11 cellular contexts compared by ENCODE assay signal in the genomic region with DNA sequence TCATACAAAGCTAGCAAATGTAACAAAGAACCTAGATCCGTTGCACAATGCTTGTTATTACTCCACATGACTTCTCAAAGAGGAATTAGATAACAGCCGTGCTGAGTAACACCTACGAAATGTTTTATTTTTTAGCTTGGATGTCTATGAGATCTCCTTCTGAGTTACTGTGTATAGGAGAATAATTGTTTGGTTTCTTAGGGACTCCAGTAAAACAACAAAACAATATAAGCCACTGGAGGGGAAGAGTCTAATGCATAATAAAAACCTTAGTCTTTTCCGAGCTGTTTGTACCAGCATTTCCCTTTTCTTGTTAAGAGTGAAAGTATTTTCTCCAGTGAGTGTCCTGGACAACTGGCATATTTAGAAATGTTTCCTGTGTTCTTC. TPM values are rescaled to one million over a fixed set of nuclear protein-coding genes. Genes with fewer than 3 reads are reported as not detected.
A peak's percentile ranks its signal among the peaks of the same experiment; 100 is the strongest.
DNase-seq lines count a peak whose midpoint lies in the region; ATAC-seq and TF ChIP-seq lines count a peak whose summit lies in the region.
"Had no signal": no experiment of that assay in that cellular context is flagged by ENCODE, and none has a peak within 500 bp of the region (broad histone marks: within the 10 kb centered on the region; RNA-seq: fewer than 3 reads in every experiment).

No MANE protein-coding gene starts in this region.

- H3K36me3 ChIP-seq in fibroblast of lung (ENCODE audit: control insufficient read depth, insufficient read depth, low read length), result peaks cover 3% of the 10 kb centered on the region
- H3K36me3 ChIP-seq in rectal smooth muscle tissue (ENCODE audit: control insufficient read depth, insufficient read depth, low read length), result peaks cover 14% of the 10 kb centered on the region
- H3K36me3 ChIP-seq: pancreas had no signal

- H3K79me2 ChIP-seq in fibroblast of lung (ENCODE audit: control insufficient read depth, insufficient read depth, low read length), result no peaks in the 10 kb centered on the region

- H4K20me1 ChIP-seq in fibroblast of lung (ENCODE audit: control insufficient read depth, extremely low read depth, insufficient read depth, low read length), result no peaks in the 10 kb centered on the region

- no peak for ATAC-seq in HG03025 (IDR thresholded peaks at IDR 0.05; ENCODE audit: low FRiP score, unreplicated experiment)
- ATAC-seq in GM21381 (IDR thresholded peaks at IDR 0.05; ENCODE audit: unreplicated experiment), result no peak
- no peak for ATAC-seq in HG03139 (IDR thresholded peaks at IDR 0.05; ENCODE audit: unreplicated experiment)
- ATAC-seq: activated CD4-positive, CD25-positive, alpha-beta regulatory T cell treated with anti-CD3 and anti-CD28 coated beads, Interleukin-2, amount 50 U/mL, for 24 hours had no signal

- H2AFZ ChIP-seq in fibroblast of lung (ENCODE audit: low read length), result no peak overlapping the region

- H3K27me3 ChIP-seq in fibroblast of lung (ENCODE audit: control insufficient read depth, insufficient read depth, low read length) (no peaks in the 10 kb centered on the region), rectal smooth muscle tissue (ENCODE audit: control insufficient read depth, insufficient read depth, low read length) (no peaks in the 10 kb centered on the region)
- H3K27me3 ChIP-seq: pancreas had no signal

- H3K27ac ChIP-seq in fibroblast of lung (ENCODE audit: insufficient read depth, low read length) (peak overlapping the region; percentile 34), rectal smooth muscle tissue (ENCODE audit: low read depth, low read length) (peak overlapping the region; percentile 39)

- DNase-seq in GM03348 (ENCODE audit: low spot score), result peak; percentile 51
- peak; percentile 46 for DNase-seq in SKM-1 (lab: John Stamatoyannopoulos, UW; ENCODE audit: unreplicated experiment)
- peak; percentile 61 to 82 for DNase-seq in fibroblast of lung (ENCODE audit: low read depth in 2 of 2)
- DNase-seq in foreskin melanocyte, result no peak
- DNase-seq: pancreas; stimulated activated CD8-positive, alpha-beta memory T cell treated with anti-CD3 and anti-CD28 coated beads, Interleukin-4, amount 100 ng/mL, for 48 hours had no signal

- H3K9ac ChIP-seq in fibroblast of lung (ENCODE audit: insufficient read depth, low read length), result no peak overlapping the region
- no peak overlapping the region for H3K9ac ChIP-seq in rectal smooth muscle tissue (ENCODE audit: low read length)

- H3K9me3 ChIP-seq in fibroblast of lung (ENCODE audit: control insufficient read depth, insufficient read depth, low read depth, low read length), result no peaks in the 10 kb centered on the region
- H3K9me3 ChIP-seq: pancreas had no signal

- H3K4me3 ChIP-seq in fibroblast of lung (replicated peaks in 1 of 4; ENCODE audit: control extremely low read depth in 1 of 4, insufficient read depth in 1 of 4, low read depth in 3 of 4, low read length in 4 of 4) (no peak overlapping the region), rectal smooth muscle tissue (ENCODE audit: low read length) (no peak overlapping the region)
- H3K4me3 ChIP-seq: pancreas had no signal

- H3K4me1 ChIP-seq in fibroblast of lung (ENCODE audit: control insufficient read depth, extremely low read depth, insufficient read depth, low read length) (peaks cover 11% of the 10 kb centered on the region), rectal smooth muscle tissue (ENCODE audit: control insufficient read depth, insufficient read depth, low read length) (no peaks in the 10 kb centered on the region)
- H3K4me1 ChIP-seq: pancreas had no signal

- no peak for TF ChIP-seq CTCF in fibroblast of lung (conservative IDR thresholded peaks at IDR 0.05 in 1 of 2, IDR thresholded peaks at IDR 0.05 in 1 of 2; ENCODE audit: low read depth in 1 of 2, low read length in 2 of 2)

- peak overlapping the region; percentile 7 for H3K4me2 ChIP-seq in fibroblast of lung (ENCODE audit: extremely low read depth, insufficient read depth, low read length)

RNA-seq across cellular contexts. Expression of a gene that starts 15.6 kb away (rescaled TPM):
- 79.1 and 84.6 TPM in 2 replicates for total RNA-seq in fibroblast of lung
- polyA plus RNA-seq in fibroblast of lung, result 56.8 and 80.9 TPM in 2 replicates
- 45.7 and 57.0 TPM in 2 replicates for polyA plus RNA-seq in fibroblast of lung (2012)
- 5.9 and 7.2 TPM in 2 replicates for polyA minus RNA-seq in fibroblast of lung (ENCODE audit: low replicate concordance)

RNA-seq across cellular contexts. Expression of a gene that starts 20.1 kb away (rescaled TPM):
- total RNA-seq in fibroblast of lung, result 109 and 149 TPM in 2 replicates
- 49.5 and 54.4 TPM in 2 replicates for polyA plus RNA-seq in fibroblast of lung
- polyA plus RNA-seq in fibroblast of lung (2012), result 34.1 and 51.1 TPM in 2 replicates
- 62.2 and 117 TPM in 2 replicates for polyA minus RNA-seq in fibroblast of lung (ENCODE audit: low replicate concordance)

RNA-seq across cellular contexts. Expression of a gene that starts 37.6 kb away (rescaled TPM):
- total RNA-seq in fibroblast of lung, result 10.3 and 13.9 TPM in 2 replicates
- polyA plus RNA-seq in fibroblast of lung, result 17.1 and 19.3 TPM in 2 replicates
- polyA plus RNA-seq in fibroblast of lung (2012), result 10.3 and 11.3 TPM in 2 replicates
- 5.5 and 7.4 TPM in 2 replicates for polyA minus RNA-seq in fibroblast of lung (ENCODE audit: low replicate concordance)

RNA-seq across cellular contexts. Expression of a gene that starts 37.6 kb away (rescaled TPM):
- 19.8 and 25.3 TPM in 2 replicates for total RNA-seq in fibroblast of lung
- 26.2 and 30.4 TPM in 2 replicates for polyA plus RNA-seq in fibroblast of lung
- polyA plus RNA-seq in fibroblast of lung (2012), result 13.6 and 18.3 TPM in 2 replicates
- polyA minus RNA-seq in fibroblast of lung (ENCODE audit: low replicate concordance), result 2.0 and 2.6 TPM in 2 replicates
